34 cellular contexts compared by ENCODE assay signal in the genomic region with DNA sequence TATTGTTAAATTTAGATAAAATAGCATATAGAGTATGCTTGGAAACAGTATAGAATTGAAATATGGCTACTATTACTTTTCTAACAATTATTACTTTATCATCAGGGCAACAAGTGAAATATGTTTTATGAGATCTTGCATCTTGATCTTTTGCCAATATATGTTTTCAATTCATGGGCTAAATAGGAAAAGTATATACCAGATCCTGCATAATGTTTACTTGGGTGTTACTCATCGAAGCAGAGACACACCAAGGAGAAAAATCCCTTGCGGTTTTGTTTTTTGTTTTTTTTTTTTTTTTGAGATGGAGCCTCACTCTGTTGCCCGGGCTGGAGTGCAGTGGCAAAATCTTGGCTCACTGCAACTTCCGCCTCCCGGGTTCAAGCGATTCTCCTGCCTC.
"Had no signal": no experiment of that assay in that cellular context is flagged by ENCODE, and none has a peak within 500 bp of the region (broad histone marks: within the 10 kb centered on the region; RNA-seq: fewer than 3 reads in every experiment).

No MANE protein-coding gene starts in this region.

- H3K36me3 ChIP-seq: ascending aorta, SJSA1 had no signal

- H3K4me3 ChIP-seq: ascending aorta, K562, PC-9, SJSA1 had no signal

- H3K27me3 ChIP-seq: ascending aorta, SJSA1 had no signal

- DNase-seq: activated B cell treated with CpG ODN at 0.5 μM for 24 hours; activated CD4-positive, alpha-beta memory T cell treated with anti-CD3 and anti-CD28 coated beads for 36 hours; activated CD4-positive, alpha-beta T cell treated with anti-CD3 and anti-CD28 coated beads for 4 hours; activated CD4-positive, alpha-beta T cell treated with anti-CD3 and anti-CD28 coated beads, Interleukin-2, amount 50 U/mL, for 1 hour; activated CD4-positive, CD25-positive, alpha-beta regulatory T cell treated with anti-CD3 and anti-CD28 coated beads, Interleukin-2, amount 50 U/mL, for 72 hours; activated CD8-positive, alpha-beta memory T cell treated with anti-CD3 and anti-CD28 coated beads for 24 hours; activated CD8-positive, alpha-beta memory T cell treated with anti-CD3 and anti-CD28 coated beads, Interleukin-2, amount 10 ng/mL, durations not matched to agents 7 days and 5 days; activated effector memory CD4-positive, alpha-beta T cell treated with anti-CD3 and anti-CD28 coated beads, Interleukin-2, amount 50 U/mL, for 16 hours; activated naive CD4-positive, alpha-beta T cell; activated naive CD4-positive, alpha-beta T cell treated with anti-CD3 and anti-CD28 coated beads, Interleukin-2, amount 50 U/mL, for 16 hours; activated naive CD8-positive, alpha-beta T cell treated with anti-CD3 and anti-CD28 coated beads for 36 hours; activated T-cell treated with anti-CD3 and anti-CD28 coated beads, Interleukin-2, amount 50 U/mL, for 1 hour; activated T-cell treated with anti-CD3 and anti-CD28 coated beads, Interleukin-2, amount 50 U/mL, for 72 hours; amygdala; MM.1S; MV-4-11; NCI-H1092; NCI-H1436 treated with DMSO at 0.1 percent for 48 hours; NCI-H1694 treated with DMSO at 0.1 percent for 48 hours; NCI-H2029; NCI-H345; NCI-H526; NCI-H748 treated with DMSO at 0.1 percent for 48 hours; NK-92 treated with Interleukin-12 subunit alpha and Interleukin-12 subunit beta, amount 100 ng/mL, for 24 hours; PC-9; SHP77; SK-N-SH had no signal

- H3K27ac Mint-ChIP-seq: activated B cell treated with CpG ODN at 0.5 μM for 24 hours; activated CD4-positive, alpha-beta memory T cell treated with anti-CD3 and anti-CD28 coated beads for 36 hours; activated CD8-positive, alpha-beta memory T cell treated with anti-CD3 and anti-CD28 coated beads, Interleukin-2, amount 10 ng/mL, durations not matched to agents 7 days and 5 days; activated naive CD8-positive, alpha-beta T cell treated with anti-CD3 and anti-CD28 coated beads for 36 hours; activated T-cell treated with anti-CD3 and anti-CD28 coated beads, Interleukin-2, amount 50 U/mL, for 72 hours; activated T-helper 17 cell treated with anti-CD3 and anti-CD28 coated beads, Interleukin-2, amount 50 U/mL, for 72 hours; T-helper 1 cell treated with Interleukin-12 subunit alpha and Interleukin-12 subunit beta and Interleukin-4 antibody, amounts not matched to agents 30 μg/mL and 1 μg/mL, for 36 hours; T-helper 2 cell treated with Interferon-gamma antibody and Interleukin-4, amounts not matched to agents 5 μg/mL and 100 μg/mL, for 36 hours had no signal

- H3K27ac ChIP-seq: ascending aorta, PC-9, SJSA1, VCaP had no signal

- H3K9ac ChIP-seq: SK-N-SH had no signal

- H3K9me2 ChIP-seq: SK-N-SH had no signal

- H3K4me3 Mint-ChIP-seq: activated B cell treated with CpG ODN at 0.5 μM for 24 hours; activated CD4-positive, alpha-beta memory T cell treated with anti-CD3 and anti-CD28 coated beads for 36 hours; activated CD8-positive, alpha-beta memory T cell treated with anti-CD3 and anti-CD28 coated beads, Interleukin-2, amount 10 ng/mL, durations not matched to agents 7 days and 5 days; activated naive CD8-positive, alpha-beta T cell treated with anti-CD3 and anti-CD28 coated beads for 36 hours; activated T-cell treated with anti-CD3 and anti-CD28 coated beads, Interleukin-2, amount 50 U/mL, for 72 hours; activated T-helper 17 cell treated with anti-CD3 and anti-CD28 coated beads, Interleukin-2, amount 50 U/mL, for 72 hours; T-helper 1 cell treated with Interleukin-12 subunit alpha and Interleukin-12 subunit beta and Interleukin-4 antibody, amounts not matched to agents 30 μg/mL and 1 μg/mL, for 36 hours; T-helper 2 cell treated with Interferon-gamma antibody and Interleukin-4, amounts not matched to agents 5 μg/mL and 100 μg/mL, for 36 hours had no signal

- H3K9me3 ChIP-seq: ascending aorta, SJSA1, SK-N-SH had no signal

- H3K27me3 Mint-ChIP-seq: activated B cell treated with CpG ODN at 0.5 μM for 24 hours; activated CD4-positive, alpha-beta memory T cell treated with anti-CD3 and anti-CD28 coated beads for 36 hours; activated CD8-positive, alpha-beta memory T cell treated with anti-CD3 and anti-CD28 coated beads, Interleukin-2, amount 10 ng/mL, durations not matched to agents 7 days and 5 days; activated T-helper 17 cell treated with anti-CD3 and anti-CD28 coated beads, Interleukin-2, amount 50 U/mL, for 72 hours had no signal

- H3K4me1 Mint-ChIP-seq: activated B cell treated with CpG ODN at 0.5 μM for 24 hours; activated T-helper 17 cell treated with anti-CD3 and anti-CD28 coated beads, Interleukin-2, amount 50 U/mL, for 72 hours had no signal

- H3K9me3 Mint-ChIP-seq: activated B cell treated with CpG ODN at 0.5 μM for 24 hours; T-helper 1 cell treated with Interleukin-12 subunit alpha and Interleukin-12 subunit beta and Interleukin-4 antibody, amounts not matched to agents 30 μg/mL and 1 μg/mL, for 36 hours; T-helper 2 cell treated with Interferon-gamma antibody and Interleukin-4, amounts not matched to agents 5 μg/mL and 100 μg/mL, for 36 hours had no signal

- H3K36me3 Mint-ChIP-seq: activated CD4-positive, alpha-beta memory T cell treated with anti-CD3 and anti-CD28 coated beads for 36 hours; activated CD8-positive, alpha-beta memory T cell treated with anti-CD3 and anti-CD28 coated beads, Interleukin-2, amount 10 ng/mL, durations not matched to agents 7 days and 5 days had no signal

- H3K4me1 ChIP-seq: ascending aorta had no signal

- H2AFZ ChIP-seq: PC-9 had no signal

- H3K4me2 ChIP-seq: PC-9, SK-N-SH had no signal

- ATAC-seq: activated CD8-positive, alpha-beta memory T cell treated with anti-CD3 and anti-CD28 coated beads, Interleukin-2, amount 10 ng/mL, durations not matched to agents 7 days and 5 days; activated T-cell treated with anti-CD3 and anti-CD28 coated beads, Interleukin-2, amount 50 U/mL, for 72 hours; activated T-helper 17 cell treated with anti-CD3 and anti-CD28 coated beads, Interleukin-2, amount 50 U/mL, for 72 hours; K562 had no signal
